2 cellular contexts compared by ENCODE assay signal in genomic region chr6:140784573-140784972, GRCh38.
A peak's percentile ranks its signal among the peaks of the same experiment; 100 is the strongest.
TF ChIP-seq lines count a peak whose summit lies in the region.

No MANE protein-coding gene starts in this region.

TF ChIP-seq in SK-N-SH, 30 proteins besides CTCF, POLR2A, EP300 and RAD21 (continued from another document):
- TF ChIP-seq, protein P1, sequence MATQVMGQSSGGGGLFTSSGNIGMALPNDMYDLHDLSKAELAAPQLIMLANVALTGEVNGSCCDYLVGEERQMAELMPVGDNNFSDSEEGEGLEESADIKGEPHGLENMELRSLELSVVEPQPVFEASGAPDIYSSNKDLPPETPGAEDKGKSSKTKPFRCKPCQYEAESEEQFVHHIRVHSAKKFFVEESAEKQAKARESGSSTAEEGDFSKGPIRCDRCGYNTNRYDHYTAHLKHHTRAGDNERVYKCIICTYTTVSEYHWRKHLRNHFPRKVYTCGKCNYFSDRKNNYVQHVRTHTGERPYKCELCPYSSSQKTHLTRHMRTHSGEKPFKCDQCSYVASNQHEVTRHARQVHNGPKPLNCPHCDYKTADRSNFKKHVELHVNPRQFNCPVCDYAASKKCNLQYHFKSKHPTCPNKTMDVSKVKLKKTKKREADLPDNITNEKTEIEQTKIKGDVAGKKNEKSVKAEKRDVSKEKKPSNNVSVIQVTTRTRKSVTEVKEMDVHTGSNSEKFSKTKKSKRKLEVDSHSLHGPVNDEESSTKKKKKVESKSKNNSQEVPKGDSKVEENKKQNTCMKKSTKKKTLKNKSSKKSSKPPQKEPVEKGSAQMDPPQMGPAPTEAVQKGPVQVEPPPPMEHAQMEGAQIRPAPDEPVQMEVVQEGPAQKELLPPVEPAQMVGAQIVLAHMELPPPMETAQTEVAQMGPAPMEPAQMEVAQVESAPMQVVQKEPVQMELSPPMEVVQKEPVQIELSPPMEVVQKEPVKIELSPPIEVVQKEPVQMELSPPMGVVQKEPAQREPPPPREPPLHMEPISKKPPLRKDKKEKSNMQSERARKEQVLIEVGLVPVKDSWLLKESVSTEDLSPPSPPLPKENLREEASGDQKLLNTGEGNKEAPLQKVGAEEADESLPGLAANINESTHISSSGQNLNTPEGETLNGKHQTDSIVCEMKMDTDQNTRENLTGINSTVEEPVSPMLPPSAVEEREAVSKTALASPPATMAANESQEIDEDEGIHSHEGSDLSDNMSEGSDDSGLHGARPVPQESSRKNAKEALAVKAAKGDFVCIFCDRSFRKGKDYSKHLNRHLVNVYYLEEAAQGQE (IDR thresholded peaks at IDR 0.05; ENCODE audit: low read depth, low read length), result no peak
- no peak for TF ChIP-seq EZH2phosphoT487 (IDR thresholded peaks at IDR 0.05; ENCODE audit: borderline replicate concordance, low read depth)
- TF ChIP-seq, protein P2, sequence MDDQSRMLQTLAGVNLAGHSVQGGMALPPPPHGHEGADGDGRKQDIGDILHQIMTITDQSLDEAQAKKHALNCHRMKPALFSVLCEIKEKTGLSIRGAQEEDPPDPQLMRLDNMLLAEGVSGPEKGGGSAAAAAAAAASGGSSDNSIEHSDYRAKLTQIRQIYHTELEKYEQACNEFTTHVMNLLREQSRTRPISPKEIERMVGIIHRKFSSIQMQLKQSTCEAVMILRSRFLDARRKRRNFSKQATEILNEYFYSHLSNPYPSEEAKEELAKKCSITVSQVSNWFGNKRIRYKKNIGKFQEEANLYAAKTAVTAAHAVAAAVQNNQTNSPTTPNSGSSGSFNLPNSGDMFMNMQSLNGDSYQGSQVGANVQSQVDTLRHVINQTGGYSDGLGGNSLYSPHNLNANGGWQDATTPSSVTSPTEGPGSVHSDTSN (IDR thresholded peaks at IDR 0.05), result peak; percentile 73
- TF ChIP-seq JUND (IDR thresholded peaks at IDR 0.05), result 0 out of 2 replicates have a peak, but pooled peaks have one; percentile 11

TF ChIP-seq in SK-N-SH treated with all-trans-retinoic acid at 6 μM for 48 hours, 23 proteins besides CTCF, POLR2A, EP300 and RAD21 (continued from another document):
- TF ChIP-seq ZNF565 (CRISPR knock-in tag; conservative IDR thresholded peaks at IDR 0.05; ENCODE audit: low read depth) (no peak), ZNF8 (CRISPR knock-in tag; IDR thresholded peaks at IDR 0.05) (no peak), ZC3H10 (CRISPR knock-in tag; IDR thresholded peaks at IDR 0.05) (no peak), ESRRG (CRISPR knock-in tag; IDR thresholded peaks at IDR 0.05) (no peak), BACH2 (CRISPR knock-in tag; IDR thresholded peaks at IDR 0.05; ENCODE audit: borderline replicate concordance) (no peak), GLIS3 (CRISPR knock-in tag; IDR thresholded peaks at IDR 0.05) (no peak), PATZ1 (CRISPR knock-in tag; IDR thresholded peaks at IDR 0.05; ENCODE audit: borderline replicate concordance) (no peak), CSDC2 (CRISPR knock-in tag; IDR thresholded peaks at IDR 0.05) (no peak), ARNTL (CRISPR knock-in tag; IDR thresholded peaks at IDR 0.05; ENCODE audit: borderline replicate concordance, low read depth) (no peak)
